ENCODE assay signal across 1 cellular context in the genomic region with DNA sequence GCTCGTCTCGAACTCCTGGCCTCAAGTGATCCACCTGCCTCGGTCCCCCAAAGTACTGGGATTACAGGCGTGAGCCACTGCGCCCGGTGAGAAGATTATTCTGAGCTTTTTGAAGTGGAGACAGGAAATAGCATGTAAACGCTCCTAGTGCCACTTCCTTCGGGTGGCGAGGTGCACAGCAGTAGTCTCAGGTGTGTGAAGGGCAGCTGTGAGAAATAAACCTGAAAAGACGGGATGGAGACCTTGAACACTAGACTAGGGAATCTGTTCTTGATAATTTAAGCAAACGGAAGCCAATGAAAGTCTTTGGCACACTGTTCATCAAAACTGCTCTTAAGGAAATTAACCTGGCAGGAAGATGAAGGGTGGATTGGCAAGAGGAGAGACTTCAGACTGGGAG.
TF ChIP-seq lines count a peak whose summit lies in the region.

No MANE protein-coding gene starts in this region.

TF ChIP-seq in K562, 482 proteins besides CTCF, POLR2A, EP300 and RAD21:
- TF ChIP-seq, protein P1, sequence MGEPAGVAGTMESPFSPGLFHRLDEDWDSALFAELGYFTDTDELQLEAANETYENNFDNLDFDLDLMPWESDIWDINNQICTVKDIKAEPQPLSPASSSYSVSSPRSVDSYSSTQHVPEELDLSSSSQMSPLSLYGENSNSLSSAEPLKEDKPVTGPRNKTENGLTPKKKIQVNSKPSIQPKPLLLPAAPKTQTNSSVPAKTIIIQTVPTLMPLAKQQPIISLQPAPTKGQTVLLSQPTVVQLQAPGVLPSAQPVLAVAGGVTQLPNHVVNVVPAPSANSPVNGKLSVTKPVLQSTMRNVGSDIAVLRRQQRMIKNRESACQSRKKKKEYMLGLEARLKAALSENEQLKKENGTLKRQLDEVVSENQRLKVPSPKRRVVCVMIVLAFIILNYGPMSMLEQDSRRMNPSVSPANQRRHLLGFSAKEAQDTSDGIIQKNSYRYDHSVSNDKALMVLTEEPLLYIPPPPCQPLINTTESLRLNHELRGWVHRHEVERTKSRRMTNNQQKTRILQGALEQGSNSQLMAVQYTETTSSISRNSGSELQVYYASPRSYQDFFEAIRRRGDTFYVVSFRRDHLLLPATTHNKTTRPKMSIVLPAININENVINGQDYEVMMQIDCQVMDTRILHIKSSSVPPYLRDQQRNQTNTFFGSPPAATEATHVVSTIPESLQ (CRISPR knock-in tag; IDR thresholded peaks at IDR 0.05), result no peak
- TF ChIP-seq ZNF644 (tag; IDR thresholded peaks at IDR 0.05; ENCODE audit: low read depth) (no peak), NONO (IDR thresholded peaks at IDR 0.05; ENCODE audit: low read depth in 2 of 2, low read length in 1 of 2) (no peak), YBX1 (IDR thresholded peaks at IDR 0.05) (no peak)
